In genomic region chr10:63583909-63584747, GRCh38 we compare ENCODE assay signal across 1 cellular context.
TF ChIP-seq lines count a peak whose summit lies in the region.

No MANE protein-coding gene starts in this region.

TF ChIP-seq in SK-N-SH, 30 proteins besides CTCF, POLR2A, EP300 and RAD21 (continued from another document):
- no peak for TF ChIP-seq MAX (IDR thresholded peaks at IDR 0.05; ENCODE audit: low read depth)
- TF ChIP-seq NRF1 (IDR thresholded peaks at IDR 0.05; ENCODE audit: low read depth, low read length) = no peak
- no peak for TF ChIP-seq TAF1 (IDR thresholded peaks at IDR 0.05; ENCODE audit: borderline replicate concordance, low read depth, low read length)
